8 cellular contexts compared by ENCODE assay signal in the genomic region with DNA sequence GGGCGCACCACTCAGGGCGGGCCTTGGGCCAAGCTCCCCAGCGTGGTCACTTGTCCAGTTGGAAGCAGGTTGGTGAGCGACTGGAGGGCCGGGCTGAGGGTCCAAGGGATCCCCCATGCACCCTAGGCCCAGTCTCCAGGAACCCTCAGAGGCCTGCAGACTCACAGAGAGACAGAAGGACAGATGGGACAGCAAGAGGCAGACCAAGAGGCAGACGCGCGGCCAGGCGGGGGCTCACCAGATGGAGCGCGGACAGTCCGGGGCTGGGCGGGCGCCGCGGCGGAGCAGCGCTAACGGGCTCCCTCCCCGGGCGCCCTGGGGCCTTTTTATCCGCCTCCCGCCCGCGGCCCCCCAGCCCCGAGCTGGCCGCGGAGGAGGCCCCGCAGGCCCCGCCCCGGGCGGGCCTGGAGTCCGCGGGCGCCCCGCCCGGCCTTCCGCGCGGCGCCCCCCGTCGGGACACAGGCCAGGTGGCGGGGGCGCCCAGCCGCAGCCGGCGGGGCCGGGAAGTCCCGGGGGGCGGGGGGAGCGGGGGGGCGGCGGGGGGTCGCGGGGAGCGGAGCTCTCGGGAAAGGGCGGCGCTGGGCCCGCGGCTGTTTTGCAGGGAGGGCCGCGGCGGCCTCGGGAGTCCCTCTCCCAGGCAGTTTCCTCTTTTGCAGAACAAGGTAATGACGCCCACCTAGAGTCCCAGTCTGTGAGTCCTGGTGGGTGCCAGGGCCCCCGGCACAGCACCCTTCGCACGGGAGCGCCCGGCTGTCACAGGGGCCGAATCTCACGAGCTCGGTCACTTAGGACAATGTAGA. TPM values are rescaled to one million over a fixed set of nuclear protein-coding genes. Genes with fewer than 3 reads are reported as not detected.
DNase-seq lines count a peak whose midpoint lies in the region; ATAC-seq, FAIRE-seq and TF ChIP-seq lines count a peak whose summit lies in the region.

A gene (minus strand): TSS at position 301 of the 800 bp plus-strand sequence. CDS start 5,175 bp downstream, outside the sequence.

- no peak within 1 kb of the TSS for H3K27ac Mint-ChIP-seq in activated T-cell treated with anti-CD3 and anti-CD28 coated beads, Interleukin-2, amount 50 U/mL, for 72 hours

- H3K4me3 Mint-ChIP-seq in activated T-cell treated with anti-CD3 and anti-CD28 coated beads, Interleukin-2, amount 50 U/mL, for 72 hours: peak within 1 kb of the TSS; percentile 70 to 84

- intact Hi-C loops in Panc1 (cut with micrococcal nuclease; ENCODE audit: unreplicated experiment) (loop anchor here (10.0 kb wide), 1 partner anchor 127 kb away; no protein-coding TSS in a partner anchor), endothelial cell of umbilical vein (cut with micrococcal nuclease) (loop anchor here (2.0 kb wide), 1 partner anchor 193 kb away; no protein-coding TSS in a partner anchor)

- no peaks in the 10 kb centered on the region for H3K9me3 Mint-ChIP-seq in activated T-cell treated with anti-CD3 and anti-CD28 coated beads, Interleukin-2, amount 50 U/mL, for 72 hours

- H3K79me2 ChIP-seq in endothelial cell of umbilical vein (ENCODE audit: control insufficient read depth, insufficient read depth, low read length): no peaks in the 10 kb centered on the region

- no peak for TF ChIP-seq CTCF in Panc1 (IDR thresholded peaks at IDR 0.05)
- TF ChIP-seq CTCF in endothelial cell of umbilical vein (IDR thresholded peaks at IDR 0.05; ENCODE audit: extremely low read depth in 1 of 2, insufficient read depth in 1 of 2, low read depth in 1 of 2, low read length in 2 of 2): no peak

- H3K36me3 ChIP-seq in Panc1 (ENCODE audit: control insufficient read depth, insufficient read depth, low read length) (no peaks in the 10 kb centered on the region), endothelial cell of umbilical vein (ENCODE audit: control insufficient read depth in 2 of 2, extremely low read depth in 1 of 2, insufficient read depth in 2 of 2, low read length in 2 of 2) (no peaks in the 10 kb centered on the region), mucosa of stomach (ENCODE audit: control insufficient read depth, insufficient read depth, low read length) (no peaks in the 10 kb centered on the region)

- dilution Hi-C loops in endothelial cell of umbilical vein (cut with MboI; ENCODE audit: extremely low pct_ligation_motif_present, low sequenced_read_pairs): no loop called here

- no peaks in the 10 kb centered on the region for H3K9me3 ChIP-seq in Panc1 (ENCODE audit: control insufficient read depth, insufficient read depth, low read depth, low read length)
- no peaks in the 10 kb centered on the region for H3K9me3 ChIP-seq in endothelial cell of umbilical vein (replicated peaks; ENCODE audit: control insufficient read depth, insufficient read depth, low read length)
- no peaks in the 10 kb centered on the region for H3K9me3 ChIP-seq in mucosa of stomach (ENCODE audit: control insufficient read depth, low read length)

- POLR2A ChIA-PET in Panc1 (lab: Charles Lee) (interaction anchor here (1.2 kb wide), 1 partner anchor 41 kb away, joined by 3 read pairs; no protein-coding TSS in a partner anchor), endothelial cell of umbilical vein (lab: Charles Lee) (no interaction called here)

- H4K20me1 ChIP-seq in endothelial cell of umbilical vein (replicated peaks; ENCODE audit: control insufficient read depth, extremely low read depth, insufficient read depth, low read length): no peaks in the 10 kb centered on the region

- no peak for TF ChIP-seq POLR2A in endothelial cell of umbilical vein (IDR thresholded peaks at IDR 0.05; ENCODE audit: low read depth, low read length)

- H3K4me2 ChIP-seq in endothelial cell of umbilical vein (ENCODE audit: insufficient read depth, low read length): peak within 1 kb of the TSS; percentile 60

- H3K4me3 ChIP-seq in Panc1 (ENCODE audit: low read depth in 2 of 2, low read length in 2 of 2) (peak within 1 kb of the TSS; percentile 40 to 53), endothelial cell of umbilical vein (replicated peaks in 1 of 3; ENCODE audit: insufficient read depth in 1 of 3, low read depth in 1 of 3, low read length in 3 of 3) (peak within 1 kb of the TSS in 2 of 3 experiments; percentile 37 to 50), mucosa of stomach (ENCODE audit: low read length) (no peak within 1 kb of the TSS)

- DNase-seq in activated T-cell treated with anti-CD3 and anti-CD28 coated beads, Interleukin-2, amount 50 U/mL, for 72 hours: no peak
- DNase-seq in activated T-cell treated with anti-CD3 and anti-CD28 coated beads, Interleukin-2, amount 50 U/mL, for 48 hours: no peak
- DNase-seq in Panc1 (ENCODE audit: low read depth, low spot score) (no peak), endothelial cell of umbilical vein (ENCODE audit: low read depth, low spot score) (no peak)

- in situ Hi-C loops in Panc1 (cut with HindIII; ENCODE audit: low pct_unique_long_range_greater_than_20kb, low sequenced_read_pairs): no loop called here

- peak within 1 kb of the TSS; percentile 80 for H3K27ac ChIP-seq in Panc1 (ENCODE audit: low read length)
- peak within 1 kb of the TSS; percentile 15 for H3K27ac ChIP-seq in endothelial cell of umbilical vein (ENCODE audit: insufficient read depth, low read depth, low read length)

- no peaks in the 10 kb centered on the region for H3K4me1 Mint-ChIP-seq in activated T-cell treated with anti-CD3 and anti-CD28 coated beads, Interleukin-2, amount 50 U/mL, for 72 hours (ENCODE audit: low read depth)

- peak; percentile 27 to 40 for ATAC-seq in activated T-cell treated with anti-CD3 and anti-CD28 coated beads, Interleukin-2, amount 50 U/mL, for 72 hours (replicated peaks in 1 of 2)
- ATAC-seq in Panc1 (peak; percentile 49), GM21526 (IDR thresholded peaks at IDR 0.05; ENCODE audit: low FRiP score, unreplicated experiment) (no peak), HG02852 (IDR thresholded peaks at IDR 0.05; ENCODE audit: unreplicated experiment) (no peak), HG03135 (IDR thresholded peaks at IDR 0.05; ENCODE audit: unreplicated experiment) (no peak)

- H2AFZ ChIP-seq in endothelial cell of umbilical vein (ENCODE audit: low read depth, low read length): peak within 1 kb of the TSS; percentile 83

- FAIRE-seq in endothelial cell of umbilical vein (lab: Jason Lieb, UNC): peak; percentile 8

- H3K9ac ChIP-seq in endothelial cell of umbilical vein (replicated peaks; ENCODE audit: extremely low read depth, insufficient read depth, low read length) (peak within 1 kb of the TSS; percentile 44), mucosa of stomach (ENCODE audit: low read length) (peak within 1 kb of the TSS; percentile 47)

- H3K27me3 ChIP-seq in Panc1 (ENCODE audit: control insufficient read depth, insufficient read depth, low read length) (no peaks in the 10 kb centered on the region), endothelial cell of umbilical vein (ENCODE audit: control insufficient read depth in 2 of 2, insufficient read depth in 2 of 2, low read length in 2 of 2) (no peaks in the 10 kb centered on the region), mucosa of stomach (ENCODE audit: control insufficient read depth, insufficient read depth, low read length) (peaks cover 37% of the 10 kb centered on the region)

- no peaks in the 10 kb centered on the region for H3K9me1 ChIP-seq in endothelial cell of umbilical vein (replicated peaks; ENCODE audit: control insufficient read depth, extremely low read depth, insufficient read depth, low read length)

- H3K4me1 ChIP-seq in Panc1 (ENCODE audit: control insufficient read depth, insufficient read depth, low read length): peaks cover 47% of the 10 kb centered on the region
- peaks cover 17% of the 10 kb centered on the region for H3K4me1 ChIP-seq in endothelial cell of umbilical vein (ENCODE audit: control insufficient read depth, extremely low read depth, insufficient read depth, low read length)
- H3K4me1 ChIP-seq in mucosa of stomach (ENCODE audit: control insufficient read depth, insufficient read depth, low read length): peaks cover 21% of the 10 kb centered on the region

- H3K27me3 Mint-ChIP-seq in activated T-cell treated with anti-CD3 and anti-CD28 coated beads, Interleukin-2, amount 50 U/mL, for 72 hours (ENCODE audit: low read depth): peaks cover 65% of the 10 kb centered on the region

- no peaks in the 10 kb centered on the region for H3K36me3 Mint-ChIP-seq in activated T-cell treated with anti-CD3 and anti-CD28 coated beads, Interleukin-2, amount 50 U/mL, for 72 hours (ENCODE audit: insufficient read depth in 2 of 2)

- CTCF ChIA-PET in Panc1 (lab: Charles Lee) (interaction anchor here (0.5 to 2.4 kb wide), 2 partner anchors 41 to 680 kb away, joined by 3 to 12 read pairs; no protein-coding TSS in a partner anchor), endothelial cell of umbilical vein (lab: Charles Lee) (interaction anchor here (0.9 to 4.2 kb wide), 3 partner anchors 25 to 76 kb away, joined by 3 to 25 read pairs (median 3); no protein-coding TSS in a partner anchor)

- BruUV-seq in Panc1 (replicated peaks; lab: Mats Ljungman, UMichigan) (no TSS peak), endothelial cell of umbilical vein (replicated peaks; lab: Mats Ljungman, UMichigan) (no TSS peak)

TF ChIP-seq in endothelial cell of umbilical vein, 7 proteins besides CTCF, POLR2A, EP300 and RAD21 (continues in another document):
- no peak for TF ChIP-seq EZH2 (IDR thresholded peaks at IDR 0.05; ENCODE audit: borderline replicate concordance, low read depth, low read length, severe bottlenecking)
- no peak for TF ChIP-seq GATA2 (IDR thresholded peaks at IDR 0.05; ENCODE audit: insufficient read depth, insufficient read length, low read depth, low read length)
- TF ChIP-seq FOS (IDR thresholded peaks at IDR 0.05; ENCODE audit: borderline replicate concordance, insufficient read depth, low read length): no peak
- no peak for TF ChIP-seq POLR2AphosphoS5 (IDR thresholded peaks at IDR 0.05; ENCODE audit: insufficient read depth, low read depth, low read length)
- TF ChIP-seq JUN (IDR thresholded peaks at IDR 0.05; ENCODE audit: borderline replicate concordance, insufficient read depth, insufficient read length, low read depth): no peak
- no peak for TF ChIP-seq MYC (IDR thresholded peaks at IDR 0.05; ENCODE audit: low read depth, low read length)

RNA-seq across cellular contexts. Expression of the gene that starts here (rescaled TPM):
- not detected for total RNA-seq in activated T-cell treated with anti-CD3 and anti-CD28 coated beads, Interleukin-2, amount 50 U/mL, for 72 hours
- total RNA-seq in Panc1 (2021; ENCODE audit: unreplicated experiment) (17.7 TPM), endothelial cell of umbilical vein (0.92 and 1.4 TPM in 2 replicates)
- polyA plus RNA-seq in Panc1 (2012; ENCODE audit: insufficient read length): 19.7 TPM
- polyA plus RNA-seq in endothelial cell of umbilical vein: 1.8 and 1.9 TPM in 2 replicates
- 1.3 and 1.9 TPM in 2 replicates for polyA plus RNA-seq in endothelial cell of umbilical vein (2011; cell fraction: cytosol; rRNA removed)
- polyA plus RNA-seq in endothelial cell of umbilical vein (2011; cell fraction: nucleus; rRNA removed): 1.6 and 1.8 TPM in 2 replicates
- polyA plus RNA-seq in endothelial cell of umbilical vein (2012): 1.4 and 2.2 TPM in 2 replicates
- polyA minus RNA-seq in endothelial cell of umbilical vein: 1.5 and 3.2 TPM in 2 replicates
- polyA minus RNA-seq in endothelial cell of umbilical vein (2011; cell fraction: cytosol; rRNA and poly(A)+ RNA removed): not detected
- polyA minus RNA-seq in endothelial cell of umbilical vein (2011; cell fraction: nucleus; rRNA and poly(A)+ RNA removed): 0.58 and 0.67 TPM in 2 replicates

Comparison
In these comparisons a context has a peak if more than half of its experiments do, and no peak if none do; other contexts are left out.
1. Peak in ATAC-seq in activated T-cell treated with anti-CD3 and anti-CD28 coated beads, Interleukin-2, amount 50 U/mL, for 72 hours; RNA of the gene not detected or under 1 TPM.